Comparison of ENCODE assay signal across 18 cellular contexts in genomic region chr2:178211460-178211859, GRCh38. TPM values are rescaled to one million over a fixed set of nuclear protein-coding genes. Genes with fewer than 3 reads are reported as not detected.
DNase-seq lines count a peak whose midpoint lies in the region; ATAC-seq, FAIRE-seq and TF ChIP-seq lines count a peak whose summit lies in the region.
"Had no signal": no experiment of that assay in that cellular context is flagged by ENCODE, and none has a peak within 500 bp of the region (broad histone marks: within the 10 kb centered on the region; RNA-seq: fewer than 3 reads in every experiment).

No MANE protein-coding gene starts in this region.

- H3T11ph ChIP-seq in H9 (ENCODE audit: low read length): no peak overlapping the region

- no peak for TF ChIP-seq EP300 in H1 (IDR thresholded peaks at IDR 0.05; ENCODE audit: borderline replicate concordance in 1 of 2, low read depth in 2 of 2, low read length in 2 of 2)

- H4K8ac ChIP-seq in H9 (replicated peaks; ENCODE audit: insufficient read length, low read depth, low read length) (no peak overlapping the region), H1 (ENCODE audit: extremely low read depth, insufficient read depth, low read length) (no peak overlapping the region)

- no peak overlapping the region for H4K5ac ChIP-seq in H9 (ENCODE audit: insufficient read length, low read depth, low read length)
- no peak overlapping the region for H4K5ac ChIP-seq in H1 (ENCODE audit: insufficient read length, low read depth, low read length)

- no peak for TF ChIP-seq POLR2A in H1 (IDR thresholded peaks at IDR 0.05; ENCODE audit: control extremely low read depth in 1 of 2, low read depth in 2 of 2, low read length in 2 of 2)

- H3K56ac ChIP-seq in H9 (ENCODE audit: insufficient read length, low read depth, low read length) (no peak overlapping the region), H1 (replicated peaks; ENCODE audit: insufficient read length, low read depth, low read length) (no peak overlapping the region)

- TF ChIP-seq CTCF in H9 (conservative IDR thresholded peaks at IDR 0.05) (no peak), WERI-Rb-1 (IDR thresholded peaks at IDR 0.05; ENCODE audit: low read depth, low read length) (no peak), H1 (IDR thresholded peaks at IDR 0.05; ENCODE audit: control extremely low read depth in 1 of 3, insufficient read depth in 1 of 3, low read depth in 1 of 3, low read length in 3 of 3) (no peak), nephron progenitor cell (IDR thresholded peaks at IDR 0.05) (no peak)
- TF ChIP-seq CTCF in activated CD8-positive, alpha-beta T cell treated with anti-CD3 and anti-CD28 coated beads for 36 hours (IDR thresholded peaks at IDR 0.05): no peak

- H2BK5ac ChIP-seq in H9 (ENCODE audit: insufficient read length, low read length) (no peak overlapping the region), H1 (ENCODE audit: low read depth, low read length) (no peak overlapping the region)

- H3K4me3 Mint-ChIP-seq in H9: peak overlapping the region in 1 of 2 experiments; percentile 53; a peak in 3 of 5 replicates
- H3K4me3 Mint-ChIP-seq in nephron progenitor cell: no peak overlapping the region
- H3K4me3 Mint-ChIP-seq in activated CD4-positive, alpha-beta memory T cell treated with anti-CD3 and anti-CD28 coated beads, Interleukin-2, amount 10 ng/mL, durations not matched to agents 7 days and 5 days: no peak overlapping the region
- no peak overlapping the region for H3K4me3 Mint-ChIP-seq in activated CD8-positive, alpha-beta T cell treated with anti-CD3 and anti-CD28 coated beads for 36 hours
- H3K4me3 Mint-ChIP-seq: HFFc6 had no signal

- no CpG with 5 or more reads among the region's 3 CpGs for WGBS in H9 (ENCODE audit: extremely low coverage, insufficient read length, low lambda C conversion rate)
- WGBS in H1 (ENCODE audit: extremely low coverage in 1 of 2, insufficient coverage in 1 of 2, insufficient read length in 1 of 2, insufficient replicate concordance in 2 of 2, low coverage in 1 of 2, low lambda C conversion rate in 2 of 2, missing lambda C conversion rate in 1 of 2), 2 experiments: 29% methylated on average over 3 of the region's 3 CpGs; no CpG with 5 or more reads in 1 of the 2 experiments

- H3K27ac ChIP-seq in H9 (ENCODE audit: insufficient read length, low read depth, low read length) (no peak overlapping the region), WERI-Rb-1 (peak overlapping the region; percentile 61), H1 (ENCODE audit: low read depth, low read length) (no peak overlapping the region)

- peaks cover 0 to 7% (median 3%) of the 10 kb centered on the region in 3 experiments; a peak in 3 of 7 replicates for H3K36me3 Mint-ChIP-seq in H9 (ENCODE audit: insufficient read depth in 1 of 3, low read depth in 3 of 3)
- peaks cover under 1% of the 10 kb centered on the region for H3K36me3 Mint-ChIP-seq in nephron progenitor cell (ENCODE audit: low read depth)
- H3K36me3 Mint-ChIP-seq in activated CD4-positive, alpha-beta memory T cell treated with anti-CD3 and anti-CD28 coated beads, Interleukin-2, amount 10 ng/mL, durations not matched to agents 7 days and 5 days (ENCODE audit: low read depth): no peaks in the 10 kb centered on the region
- no peaks in the 10 kb centered on the region for H3K36me3 Mint-ChIP-seq in activated CD8-positive, alpha-beta T cell treated with anti-CD3 and anti-CD28 coated beads for 36 hours (ENCODE audit: low read depth)

- H3K4me1 ChIP-seq in H9 (ENCODE audit: insufficient read depth, low read length): no peaks in the 10 kb centered on the region
- peaks cover 0 to 19% (median 13%) of the 10 kb centered on the region in 4 experiments; a peak in 6 of 7 replicates for H3K4me1 ChIP-seq in H1 (replicated peaks in 1 of 4; ENCODE audit: control insufficient read depth in 3 of 4, insufficient read depth in 4 of 4, low read length in 3 of 4)
- H3K4me1 ChIP-seq: Caco-2 had no signal

- H3K23me2 ChIP-seq in H9 (ENCODE audit: insufficient read length, low read depth, low read length, poor library complexity, severe bottlenecking) (no peaks in the 10 kb centered on the region), H1 (ENCODE audit: low read depth, low read length) (no peaks in the 10 kb centered on the region)

- H3K27ac Mint-ChIP-seq in H9 (peak overlapping the region; percentile 25 to 82 (median 37); a peak in 5 of 7 replicates), nephron progenitor cell (peak overlapping the region; percentile 16)
- H3K27ac Mint-ChIP-seq in activated CD4-positive, alpha-beta memory T cell treated with anti-CD3 and anti-CD28 coated beads, Interleukin-2, amount 10 ng/mL, durations not matched to agents 7 days and 5 days: no peak overlapping the region
- no peak overlapping the region for H3K27ac Mint-ChIP-seq in activated CD8-positive, alpha-beta T cell treated with anti-CD3 and anti-CD28 coated beads for 36 hours
- H3K27ac Mint-ChIP-seq: HFFc6 had no signal

- H3K79me2 ChIP-seq in H9 (ENCODE audit: insufficient read depth, low read length) (no peaks in the 10 kb centered on the region), H1 (ENCODE audit: control insufficient read depth in 1 of 2, insufficient read depth in 2 of 2, low read length in 2 of 2) (no peaks in the 10 kb centered on the region)

- H3K4ac ChIP-seq in H9 (ENCODE audit: low read depth, low read length): no peak overlapping the region
- H3K4ac ChIP-seq in H1 (replicated peaks; ENCODE audit: insufficient read length, low read depth, low read length): no peak overlapping the region

- CTCF ChIA-PET in H1 (lab: Charles Lee; ENCODE audit: partially characterized antibody): interaction anchor here (1.0 to 3.8 kb wide), 9 partner anchors 10 to 203 kb away, joined by 3 to 17 read pairs (median 6); partner anchors contain the start of gene RBM45
- CTCF ChIA-PET in activated CD4-positive, alpha-beta memory T cell treated with anti-CD3 and anti-CD28 coated beads, Interleukin-2, amount 10 ng/mL, durations not matched to agents 7 days and 5 days (lab: Charles Lee): no interaction called here
- CTCF ChIA-PET in activated CD8-positive, alpha-beta T cell treated with anti-CD3 and anti-CD28 coated beads for 36 hours (lab: Charles Lee): interaction anchor here (1.0 kb wide), 1 partner anchor 100 kb away, joined by 4 read pairs; no protein-coding TSS in a partner anchor

- H3K4me3 ChIP-seq in WERI-Rb-1 (ENCODE audit: low read depth, low read length) (no peak overlapping the region), H1 (ENCODE audit: extremely low read depth in 1 of 4, insufficient read depth in 2 of 4, low read depth in 3 of 4, low read length in 4 of 4) (peak overlapping the region in 1 of 4 experiments; percentile 17; a peak in 2 of 8 replicates)

- H3K14ac ChIP-seq in H9 (ENCODE audit: insufficient read depth, low read length) (no peak overlapping the region), H1 (ENCODE audit: insufficient read length) (no peak overlapping the region)

- DNase-seq in H9 (no peak), WERI-Rb-1 (no peak), H1 (ENCODE audit: low read depth in 1 of 2, low spot score in 2 of 2) (peak in 1 of 2 experiments; percentile 48), nephron progenitor cell (no peak), left lobe of liver (ENCODE audit: low spot score) (no peak)
- no peak for DNase-seq in activated CD4-positive, alpha-beta memory T cell treated with anti-CD3 and anti-CD28 coated beads, Interleukin-2, amount 10 ng/mL, durations not matched to agents 7 days and 5 days
- no peak for DNase-seq in activated CD8-positive, alpha-beta T cell treated with anti-CD3 and anti-CD28 coated beads for 36 hours
- DNase-seq: ACHN, Caco-2, DMS153, GOT3, HFFc6, MV-4-11, NCI-H187 treated with DMSO at 0.1 percent for 48 hours, NCI-H446, NCI-H69, SIG-M5 had no signal

- H2AFZ ChIP-seq in H9 (ENCODE audit: low read length) (no peak overlapping the region), H1 (ENCODE audit: low read length) (no peak overlapping the region)

- H4K20me1 ChIP-seq in H9 (ENCODE audit: control insufficient read depth, insufficient read depth, insufficient read length): no peaks in the 10 kb centered on the region
- H4K20me1 ChIP-seq in H1 (replicated peaks in 1 of 2; ENCODE audit: control insufficient read depth in 1 of 2, insufficient read depth in 2 of 2, low read length in 2 of 2): peaks cover 5 to 18% of the 10 kb centered on the region in 2 experiments

- H4K91ac ChIP-seq in H9 (ENCODE audit: insufficient read length, low read depth, low read length) (no peak overlapping the region), H1 (replicated peaks; ENCODE audit: insufficient read length, low read length) (no peak overlapping the region)

- H2AK5ac ChIP-seq in H9 (ENCODE audit: insufficient read length, low read length) (no peak overlapping the region), H1 (ENCODE audit: low read depth, low read length) (no peak overlapping the region)

- POLR2A ChIA-PET in H1 (lab: Charles Lee; ENCODE audit: partially characterized antibody): interaction anchor here (0.6 to 1.4 kb wide), 3 partner anchors 10 to 18 kb away, joined by 3 to 6 read pairs (median 3); partner anchors contain the start of gene OSBPL6
- POLR2A ChIA-PET in activated CD4-positive, alpha-beta memory T cell treated with anti-CD3 and anti-CD28 coated beads, Interleukin-2, amount 10 ng/mL, durations not matched to agents 7 days and 5 days (lab: Charles Lee): no interaction called here
- POLR2A ChIA-PET in activated CD8-positive, alpha-beta T cell treated with anti-CD3 and anti-CD28 coated beads for 36 hours (lab: Charles Lee): interaction anchor here (0.6 kb wide), 1 partner anchor 375 kb away, joined by 3 read pairs; no protein-coding TSS in a partner anchor

- FAIRE-seq in H1 (lab: Jason Lieb, UNC): no peak

- H3K9me3 Mint-ChIP-seq in H9: peaks cover 2 to 3% of the 10 kb centered on the region in 2 experiments; a peak in 2 of 5 replicates
- H3K9me3 Mint-ChIP-seq in nephron progenitor cell: no peaks in the 10 kb centered on the region
- no peaks in the 10 kb centered on the region for H3K9me3 Mint-ChIP-seq in activated CD4-positive, alpha-beta memory T cell treated with anti-CD3 and anti-CD28 coated beads, Interleukin-2, amount 10 ng/mL, durations not matched to agents 7 days and 5 days
- no peaks in the 10 kb centered on the region for H3K9me3 Mint-ChIP-seq in activated CD8-positive, alpha-beta T cell treated with anti-CD3 and anti-CD28 coated beads for 36 hours
- H3K9me3 Mint-ChIP-seq: HFFc6 had no signal

- H2BK12ac ChIP-seq in H9 (ENCODE audit: insufficient read length, low read depth, low read length) (no peak overlapping the region), H1 (ENCODE audit: low read depth, low read length) (no peak overlapping the region)

- H3K36me3 ChIP-seq in WERI-Rb-1 (no peaks in the 10 kb centered on the region), H1 (ENCODE audit: control insufficient read depth in 2 of 4, insufficient read depth in 4 of 4, low read length in 3 of 4) (no peaks in the 10 kb centered on the region; a peak in 1 of 8 replicates)

- H2BK15ac ChIP-seq in H9 (ENCODE audit: low read depth, low read length) (no peak overlapping the region), H1 (ENCODE audit: low read length) (no peak overlapping the region)

- TF ChIP-seq RAD21 in H1 (IDR thresholded peaks at IDR 0.05 in 1 of 2, conservative IDR thresholded peaks at IDR 0.05 in 1 of 2; ENCODE audit: low read depth in 2 of 2, low read length in 2 of 2): no peak

- H3K9me3 ChIP-seq in H9 (ENCODE audit: control insufficient read depth, low read depth, low read length) (no peaks in the 10 kb centered on the region), WERI-Rb-1 (ENCODE audit: severe bottlenecking) (no peaks in the 10 kb centered on the region), H1 (ENCODE audit: insufficient read depth in 2 of 2, low read depth in 1 of 2, low read length in 1 of 2) (peaks cover 0 to 4% of the 10 kb centered on the region in 2 experiments; a peak in 1 of 4 replicates)

- H3K27me3 Mint-ChIP-seq in H9 (ENCODE audit: low read depth) (peaks cover 82% of the 10 kb centered on the region), nephron progenitor cell (ENCODE audit: low read depth, poor library complexity) (peaks cover 6% of the 10 kb centered on the region)
- peaks cover 30% of the 10 kb centered on the region for H3K27me3 Mint-ChIP-seq in activated CD4-positive, alpha-beta memory T cell treated with anti-CD3 and anti-CD28 coated beads, Interleukin-2, amount 10 ng/mL, durations not matched to agents 7 days and 5 days
- peaks cover 23% of the 10 kb centered on the region for H3K27me3 Mint-ChIP-seq in activated CD8-positive, alpha-beta T cell treated with anti-CD3 and anti-CD28 coated beads for 36 hours

- H2BK120ac ChIP-seq in H9 (ENCODE audit: low read depth, low read length, poor library complexity, severe bottlenecking) (no peak overlapping the region), H1 (replicated peaks; ENCODE audit: low read depth, low read length) (no peak overlapping the region)

- H3K79me1 ChIP-seq in H9 (ENCODE audit: insufficient read depth, low read depth, low read length, poor library complexity, severe bottlenecking) (no peaks in the 10 kb centered on the region), H1 (ENCODE audit: low read depth, low read length) (no peaks in the 10 kb centered on the region)

- H3K23ac ChIP-seq in H9 (ENCODE audit: insufficient read length, low read depth, low read length) (no peak overlapping the region), H1 (ENCODE audit: insufficient read length) (no peak overlapping the region)

- peaks cover 13% of the 10 kb centered on the region for H3K27me3 ChIP-seq in H9 (ENCODE audit: insufficient read depth, low read length)
- no peaks in the 10 kb centered on the region for H3K27me3 ChIP-seq in WERI-Rb-1 (ENCODE audit: insufficient read depth, low read depth, severe bottlenecking)
- H3K27me3 ChIP-seq in H1 (replicated peaks in 1 of 4; ENCODE audit: control insufficient read depth in 3 of 4, extremely low read depth in 1 of 4, insufficient read depth in 3 of 4, low read length in 3 of 4): peaks cover 24 to 57% (median 50%) of the 10 kb centered on the region in 4 experiments

- intact Hi-C loops in activated CD8-positive, alpha-beta T cell treated with anti-CD3 and anti-CD28 coated beads for 36 hours (cut with micrococcal nuclease): no loop called here

- H2BK20ac ChIP-seq in H9 (ENCODE audit: low read depth, low read length, poor library complexity, severe bottlenecking) (no peak overlapping the region), H1 (ENCODE audit: low read length) (no peak overlapping the region; the same call in 1 of the 2 replicates)

- H3K4me1 Mint-ChIP-seq in H9 (peaks cover 38 to 42% of the 10 kb centered on the region in 2 experiments), nephron progenitor cell (peaks cover 64% of the 10 kb centered on the region)
- no peaks in the 10 kb centered on the region for H3K4me1 Mint-ChIP-seq in activated CD4-positive, alpha-beta memory T cell treated with anti-CD3 and anti-CD28 coated beads, Interleukin-2, amount 10 ng/mL, durations not matched to agents 7 days and 5 days
- H3K4me1 Mint-ChIP-seq in activated CD8-positive, alpha-beta T cell treated with anti-CD3 and anti-CD28 coated beads for 36 hours (ENCODE audit: low read depth): no peaks in the 10 kb centered on the region

- H3K9ac ChIP-seq in H9 (ENCODE audit: extremely low read depth, insufficient read length, low read length) (no peak overlapping the region), H1 (replicated peaks in 1 of 4; ENCODE audit: extremely low read depth in 1 of 4, low read depth in 3 of 4, low read length in 3 of 4) (no peak overlapping the region)

- H3K4me2 ChIP-seq in H9 (ENCODE audit: insufficient read depth, insufficient read length, low read length) (peak overlapping the region; percentile 20), H1 (ENCODE audit: insufficient read depth in 1 of 2, low read depth in 2 of 2, low read length in 2 of 2) (peak overlapping the region; percentile 54 to 57)

- ATAC-seq in left lobe of liver (no peak), HG02884 (IDR thresholded peaks at IDR 0.05; ENCODE audit: unreplicated experiment) (no peak)
- no peak for ATAC-seq in activated CD8-positive, alpha-beta T cell treated with anti-CD3 and anti-CD28 coated beads for 36 hours

- H3K18ac ChIP-seq in H9 (ENCODE audit: insufficient read length, low read depth, low read length) (no peak overlapping the region), H1 (ENCODE audit: extremely low read depth, low read length) (no peak overlapping the region)

RNA-seq across cellular contexts. Expression of gene OSBPL6, which starts 17.1 kb away (rescaled TPM):
- 4.3 and 4.6 TPM in 2 replicates for total RNA-seq in H9 (2021)
- total RNA-seq in H1 (2021; fragmentation: NEBNext Ultra II Directional; extraction: Animal tissue kit (Norgen Biotek cat#: 25700)): 5.6 and 7.2 TPM in 2 replicates
- polyA plus RNA-seq in H1 (2011; rRNA removed): 1.5 and 1.7 TPM in 2 replicates
- 2.5 TPM for polyA plus RNA-seq in H1 (2011; cell fraction: cytosol; rRNA removed)
- 3.5 TPM for polyA plus RNA-seq in H1 (2011; cell fraction: nucleus; rRNA removed)
- 2.9 to 4.0 TPM (median 3.6 TPM) in 4 replicates for polyA plus RNA-seq in H1 (2012, experiment 1 of 2)
- 0.13 TPM for polyA plus RNA-seq in H1 (2012, experiment 2 of 2)
- polyA plus RNA-seq in H1 (2013, experiment 1 of 2): 3.1 TPM
- polyA plus RNA-seq in H1 (2013, experiment 2 of 2): 2.9 TPM
- 6.0 and 7.0 TPM in 2 replicates for polyA minus RNA-seq in H1 (2011; rRNA and poly(A)+ RNA removed)
- 7.1 TPM for polyA minus RNA-seq in H1 (2011; cell fraction: cytosol; rRNA and poly(A)+ RNA removed)
- 12.2 TPM for polyA minus RNA-seq in H1 (2011; cell fraction: nucleus; rRNA and poly(A)+ RNA removed)
- under 1 TPM; 0.78 to 0.88 TPM for total RNA-seq in activated CD4-positive, alpha-beta memory T cell treated with anti-CD3 and anti-CD28 coated beads, Interleukin-2, amount 10 ng/mL, durations not matched to agents 7 days and 5 days
- 1.8 TPM for total RNA-seq in left lobe of liver
- total RNA-seq in activated CD8-positive, alpha-beta T cell treated with anti-CD3 and anti-CD28 coated beads for 36 hours: 1 to 10 TPM; 2.5 to 4.0 TPM

Comparison
In these comparisons a context has a peak if more than half of its experiments do, and no peak if none do; other contexts are left out.
1. H3K27ac Mint-ChIP-seq: peak in H9 (3 of 3) and nephron progenitor cell (single experiment); none in activated CD4-positive, alpha-beta memory T cell treated with anti-CD3 and anti-CD28 coated beads, Interleukin-2, amount 10 ng/mL, durations not matched to agents 7 days and 5 days (single experiment) and activated CD8-positive, alpha-beta T cell treated with anti-CD3 and anti-CD28 coated beads for 36 hours (single experiment).